11 cellular contexts compared by ENCODE assay signal in genomic region chr1:27298632-27299384, GRCh38. TPM values are rescaled to one million over a fixed set of nuclear protein-coding genes. Genes with fewer than 3 reads are reported as not detected.
DNase-seq lines count a peak whose midpoint lies in the region; ATAC-seq and TF ChIP-seq lines count a peak whose summit lies in the region.
"Had no signal": no experiment of that assay in that cellular context is flagged by ENCODE, and none has a peak within 500 bp of the region (broad histone marks: within the 10 kb centered on the region; RNA-seq: fewer than 3 reads in every experiment).

No MANE protein-coding gene starts in this region.

- H3K9me3 ChIP-seq in mesodermal cell (ENCODE audit: control insufficient read depth, low read length) (no peaks in the 10 kb centered on the region), thoracic aorta (no peaks in the 10 kb centered on the region)

- H3K4me3 ChIP-seq in mesodermal cell (ENCODE audit: extremely low read depth, insufficient read depth, low read length, poor library complexity, severe bottlenecking) (no peak overlapping the region), thoracic aorta (no peak overlapping the region)

- no peaks in the 10 kb centered on the region for H3K27me3 ChIP-seq in thoracic aorta (replicated peaks; ENCODE audit: insufficient read depth)

- 84 to 95% methylated on average over 5 to 6 of the region's 8 CpGs for WGBS in mesodermal cell (ENCODE audit: insufficient coverage in 2 of 2), 2 experiments

- ATAC-seq in thoracic aorta (ENCODE audit: insufficient number of reproducible peaks, low FRiP score, low read depth) (no peak), HG03469 (IDR thresholded peaks at IDR 0.05; ENCODE audit: unreplicated experiment) (no peak)
- ATAC-seq: activated naive CD8-positive, alpha-beta T cell treated with anti-CD3 and anti-CD28 coated beads, Interleukin-2, amount 50 U/mL, for 24 hours had no signal

- TF ChIP-seq CTCF in thoracic aorta (IDR thresholded peaks at IDR 0.05): no peak
- no peak for TF ChIP-seq CTCF in GM10248 (IDR thresholded peaks at IDR 0.05; ENCODE audit: control extremely low read depth, extremely low read depth, low read depth, missing control alignments)

- H3K36me3 ChIP-seq in mesodermal cell (ENCODE audit: control insufficient read depth, insufficient read depth, low read length) (peaks cover 40% of the 10 kb centered on the region), thoracic aorta (peaks cover 32% of the 10 kb centered on the region)

- DNase-seq in M059J (ENCODE audit: low read depth): peak; percentile 17
- peak in 1 of 61 donors; percentile 36 for DNase-seq in caudate nucleus (lab: John Stamatoyannopoulos, UW)
- no peak for DNase-seq in thoracic aorta (ENCODE audit: low spot score)
- no peak for DNase-seq in GM10248 (ENCODE audit: extremely low spot score)
- DNase-seq in globus pallidus (ENCODE audit: low spot score): no peak
- DNase-seq in RKO (ENCODE audit: low spot score): no peak
- DNase-seq: activated naive CD8-positive, alpha-beta T cell treated with anti-CD3 and anti-CD28 coated beads, Interleukin-2, amount 50 U/mL, for 24 hours; naive B cell; NCI-H187 treated with DMSO at 0.1 percent for 48 hours had no signal

- POLR2A ChIA-PET in GM10248 (lab: Yijun Ruan, JAX): no interaction called here

- CTCF ChIA-PET in GM10248 (lab: Yijun Ruan, JAX): interaction anchor here (0.6 to 12.4 kb wide), 24 partner anchors 8 to 308 kb away, joined by 3 to 324 read pairs (median 10); partner anchors contain the start of genes AHDC1, CD164L2 and GPR3

- H3K4me1 ChIP-seq in mesodermal cell (ENCODE audit: control insufficient read depth, insufficient read depth, low read length, poor library complexity, severe bottlenecking) (peaks cover 42% of the 10 kb centered on the region), thoracic aorta (ENCODE audit: control insufficient read depth in 1 of 2, low read depth in 2 of 2) (peaks cover 8 to 15% of the 10 kb centered on the region in 2 donors)

- H3K27ac ChIP-seq in caudate nucleus (ENCODE audit: low read depth, low read length) (peak overlapping the region; percentile 37), mesodermal cell (ENCODE audit: low read depth, low read length, severe bottlenecking) (peak overlapping the region; percentile 91), thoracic aorta (peak overlapping the region; percentile 55 to 60)

RNA-seq across cellular contexts. Expression of gene TMEM222, which starts 23.2 kb away (rescaled TPM):
- total RNA-seq in M059J (2014; rRNA removed; shearing (Covaris generic)): 48.6 and 52.2 TPM in 2 replicates
- 22.3 TPM for polyA plus RNA-seq in mesodermal cell (2013, experiment 1 of 2)
- 17.3 TPM for polyA plus RNA-seq in mesodermal cell (2013, experiment 2 of 2)
- total RNA-seq in thoracic aorta: 10 to 100 TPM; 31.5 to 45.1 TPM

RNA-seq across cellular contexts. Expression of gene SYTL1, which starts 43.0 kb away (rescaled TPM):
- 1.4 and 2.9 TPM in 2 replicates for total RNA-seq in M059J (2014; rRNA removed; shearing (Covaris generic))
- 4.2 TPM for polyA plus RNA-seq in mesodermal cell (2013, experiment 1 of 2)
- polyA plus RNA-seq in mesodermal cell (2013, experiment 2 of 2): 5.4 TPM
- total RNA-seq in thoracic aorta: 1 to 10 TPM; 4.1 to 5.5 TPM

Comparison
In these comparisons a context has a peak if more than half of its experiments do, and no peak if none do; other contexts are left out.
1. H3K27ac ChIP-seq: peak in every context shown above with its lines; median percentile 91 in mesodermal cell; 58 in thoracic aorta; 37 in caudate nucleus.